Comparison of ENCODE assay signal across 1 cellular context in the genomic region with DNA sequence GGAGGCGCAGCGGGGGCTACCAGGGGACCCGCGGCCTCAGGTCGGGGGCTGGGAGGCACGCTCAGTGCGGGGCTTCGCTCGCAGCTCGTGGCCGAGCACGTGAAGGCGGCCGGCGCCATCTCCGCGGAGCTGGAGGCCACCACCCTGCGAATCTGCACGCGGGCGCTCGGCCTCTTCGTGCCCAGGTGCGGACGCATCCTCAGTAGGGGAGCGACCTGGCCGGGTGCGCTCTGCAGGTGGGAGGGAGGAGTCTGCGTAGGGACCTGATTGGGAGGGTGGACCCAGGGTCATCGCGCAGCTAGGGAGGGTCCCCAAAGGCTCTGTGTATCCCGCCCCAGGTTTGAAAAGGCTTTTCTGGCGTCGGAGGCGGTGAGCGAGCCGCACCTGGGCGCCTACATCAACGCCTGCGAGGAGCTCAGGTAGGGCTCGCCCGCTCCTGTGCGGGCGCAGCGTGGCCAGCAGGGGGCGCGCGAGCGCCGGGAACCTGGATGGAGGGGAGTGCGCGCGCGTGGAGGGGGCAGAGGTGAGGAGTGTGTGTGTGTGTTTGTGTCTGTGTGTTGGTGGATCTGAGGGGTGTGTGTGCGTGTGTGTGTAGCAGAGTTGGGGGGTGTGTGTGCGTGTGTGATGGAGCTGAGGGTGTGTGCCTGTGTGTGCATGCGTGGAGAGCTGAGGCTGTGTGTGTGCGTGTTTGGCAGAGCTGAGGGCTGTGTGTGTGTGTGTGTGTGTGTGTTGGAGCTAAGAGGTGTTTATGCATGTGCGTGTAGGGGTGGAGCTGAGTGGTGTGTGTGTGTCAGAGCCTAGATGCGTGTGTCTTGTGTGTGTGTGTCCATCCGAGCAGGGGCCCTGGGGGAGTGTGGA.
TF ChIP-seq lines count a peak whose summit lies in the region.

No MANE protein-coding gene starts in this region.

TF ChIP-seq in HepG2, 621 proteins besides CTCF, POLR2A, EP300 and RAD21 (continued from another document and continues in another):
- TF ChIP-seq, protein P1, sequence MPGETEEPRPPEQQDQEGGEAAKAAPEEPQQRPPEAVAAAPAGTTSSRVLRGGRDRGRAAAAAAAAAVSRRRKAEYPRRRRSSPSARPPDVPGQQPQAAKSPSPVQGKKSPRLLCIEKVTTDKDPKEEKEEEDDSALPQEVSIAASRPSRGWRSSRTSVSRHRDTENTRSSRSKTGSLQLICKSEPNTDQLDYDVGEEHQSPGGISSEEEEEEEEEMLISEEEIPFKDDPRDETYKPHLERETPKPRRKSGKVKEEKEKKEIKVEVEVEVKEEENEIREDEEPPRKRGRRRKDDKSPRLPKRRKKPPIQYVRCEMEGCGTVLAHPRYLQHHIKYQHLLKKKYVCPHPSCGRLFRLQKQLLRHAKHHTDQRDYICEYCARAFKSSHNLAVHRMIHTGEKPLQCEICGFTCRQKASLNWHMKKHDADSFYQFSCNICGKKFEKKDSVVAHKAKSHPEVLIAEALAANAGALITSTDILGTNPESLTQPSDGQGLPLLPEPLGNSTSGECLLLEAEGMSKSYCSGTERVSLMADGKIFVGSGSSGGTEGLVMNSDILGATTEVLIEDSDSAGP (CRISPR knock-in tag; IDR thresholded peaks at IDR 0.05; ENCODE audit: borderline replicate concordance): peak; percentile 1; the same call in 1 of the 2 replicates
- TF ChIP-seq, protein P2, sequence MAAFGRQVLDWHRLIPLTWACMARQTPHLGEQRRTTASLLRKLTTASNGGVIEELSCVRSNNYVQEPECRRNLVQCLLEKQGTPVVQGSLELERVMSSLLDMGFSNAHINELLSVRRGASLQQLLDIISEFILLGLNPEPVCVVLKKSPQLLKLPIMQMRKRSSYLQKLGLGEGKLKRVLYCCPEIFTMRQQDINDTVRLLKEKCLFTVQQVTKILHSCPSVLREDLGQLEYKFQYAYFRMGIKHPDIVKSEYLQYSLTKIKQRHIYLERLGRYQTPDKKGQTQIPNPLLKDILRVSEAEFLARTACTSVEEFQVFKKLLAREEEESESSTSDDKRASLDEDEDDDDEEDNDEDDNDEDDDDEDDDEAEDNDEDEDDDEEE (CRISPR knock-in tag; IDR thresholded peaks at IDR 0.05): 0 out of 2 replicates have a peak, but pooled peaks have one; percentile 24
- peak; percentile 33; the same call in 1 of the 2 replicates for TF ChIP-seq SMC3 (IDR thresholded peaks at IDR 0.05; ENCODE audit: low read length)
- TF ChIP-seq ZBTB7A (CRISPR knock-in tag; IDR thresholded peaks at IDR 0.05): peak; percentile 55; the same call in 1 of the 2 replicates
- TF ChIP-seq GFI1 (CRISPR knock-in tag; IDR thresholded peaks at IDR 0.05; ENCODE audit: borderline replicate concordance): no peak
- TF ChIP-seq, protein P3, sequence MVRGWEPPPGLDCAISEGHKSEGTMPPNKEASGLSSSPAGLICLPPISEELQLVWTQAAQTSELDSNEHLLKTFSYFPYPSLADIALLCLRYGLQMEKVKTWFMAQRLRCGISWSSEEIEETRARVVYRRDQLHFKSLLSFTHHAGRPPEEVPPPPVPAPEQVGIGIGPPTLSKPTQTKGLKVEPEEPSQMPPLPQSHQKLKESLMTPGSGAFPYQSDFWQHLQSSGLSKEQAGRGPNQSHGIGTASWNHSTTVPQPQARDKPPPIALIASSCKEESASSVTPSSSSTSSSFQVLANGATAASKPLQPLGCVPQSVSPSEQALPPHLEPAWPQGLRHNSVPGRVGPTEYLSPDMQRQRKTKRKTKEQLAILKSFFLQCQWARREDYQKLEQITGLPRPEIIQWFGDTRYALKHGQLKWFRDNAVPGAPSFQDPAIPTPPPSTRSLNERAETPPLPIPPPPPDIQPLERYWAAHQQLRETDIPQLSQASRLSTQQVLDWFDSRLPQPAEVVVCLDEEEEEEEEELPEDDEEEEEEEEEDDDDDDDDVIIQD (CRISPR knock-in tag; IDR thresholded peaks at IDR 0.05; ENCODE audit: low read depth): no peak; the same call in 1 of the 2 replicates
- no peak for TF ChIP-seq ZNF761 (CRISPR knock-in tag; conservative IDR thresholded peaks at IDR 0.05)
- TF ChIP-seq ZNF746 (CRISPR knock-in tag; IDR thresholded peaks at IDR 0.05): peak; percentile 33
- TF ChIP-seq IKZF4 (CRISPR knock-in tag; IDR thresholded peaks at IDR 0.05; ENCODE audit: borderline replicate concordance, low read depth, not compliant biosample characterization): no peak
- peak in 1 of 2 experiments; percentile 62; a peak in 1 of 4 replicates for TF ChIP-seq NR2F1 (CRISPR knock-in tag; IDR thresholded peaks at IDR 0.05)
- TF ChIP-seq SMARCE1 (IDR thresholded peaks at IDR 0.05; ENCODE audit: borderline replicate concordance): no peak
- TF ChIP-seq SKI (IDR thresholded peaks at IDR 0.05; ENCODE audit: partially characterized antibody): no peak
- TF ChIP-seq, protein P4, sequence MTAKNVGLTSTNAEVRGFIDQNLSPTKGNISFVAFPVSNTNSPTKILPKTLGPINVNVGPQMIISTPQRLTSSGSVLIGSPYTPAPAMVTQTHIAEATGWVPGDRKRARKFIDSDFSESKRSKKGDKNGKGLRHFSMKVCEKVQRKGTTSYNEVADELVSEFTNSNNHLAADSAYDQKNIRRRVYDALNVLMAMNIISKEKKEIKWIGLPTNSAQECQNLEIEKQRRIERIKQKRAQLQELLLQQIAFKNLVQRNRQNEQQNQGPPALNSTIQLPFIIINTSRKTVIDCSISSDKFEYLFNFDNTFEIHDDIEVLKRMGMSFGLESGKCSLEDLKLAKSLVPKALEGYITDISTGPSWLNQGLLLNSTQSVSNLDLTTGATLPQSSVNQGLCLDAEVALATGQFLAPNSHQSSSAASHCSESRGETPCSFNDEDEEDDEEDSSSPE (CRISPR knock-in tag; IDR thresholded peaks at IDR 0.05): no peak
- TF ChIP-seq ZNF883 (CRISPR knock-in tag; IDR thresholded peaks at IDR 0.05; ENCODE audit: not compliant biosample characterization): no peak
- TF ChIP-seq, protein P5, sequence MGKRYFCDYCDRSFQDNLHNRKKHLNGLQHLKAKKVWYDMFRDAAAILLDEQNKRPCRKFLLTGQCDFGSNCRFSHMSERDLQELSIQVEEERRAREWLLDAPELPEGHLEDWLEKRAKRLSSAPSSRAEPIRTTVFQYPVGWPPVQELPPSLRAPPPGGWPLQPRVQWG (CRISPR knock-in tag; IDR thresholded peaks at IDR 0.05; ENCODE audit: borderline replicate concordance, low read depth): no peak
- TF ChIP-seq TBX2 (CRISPR knock-in tag; IDR thresholded peaks at IDR 0.05; ENCODE audit: borderline replicate concordance): peak; percentile 19; the same call in 1 of the 2 replicates
- TF ChIP-seq, protein P6, sequence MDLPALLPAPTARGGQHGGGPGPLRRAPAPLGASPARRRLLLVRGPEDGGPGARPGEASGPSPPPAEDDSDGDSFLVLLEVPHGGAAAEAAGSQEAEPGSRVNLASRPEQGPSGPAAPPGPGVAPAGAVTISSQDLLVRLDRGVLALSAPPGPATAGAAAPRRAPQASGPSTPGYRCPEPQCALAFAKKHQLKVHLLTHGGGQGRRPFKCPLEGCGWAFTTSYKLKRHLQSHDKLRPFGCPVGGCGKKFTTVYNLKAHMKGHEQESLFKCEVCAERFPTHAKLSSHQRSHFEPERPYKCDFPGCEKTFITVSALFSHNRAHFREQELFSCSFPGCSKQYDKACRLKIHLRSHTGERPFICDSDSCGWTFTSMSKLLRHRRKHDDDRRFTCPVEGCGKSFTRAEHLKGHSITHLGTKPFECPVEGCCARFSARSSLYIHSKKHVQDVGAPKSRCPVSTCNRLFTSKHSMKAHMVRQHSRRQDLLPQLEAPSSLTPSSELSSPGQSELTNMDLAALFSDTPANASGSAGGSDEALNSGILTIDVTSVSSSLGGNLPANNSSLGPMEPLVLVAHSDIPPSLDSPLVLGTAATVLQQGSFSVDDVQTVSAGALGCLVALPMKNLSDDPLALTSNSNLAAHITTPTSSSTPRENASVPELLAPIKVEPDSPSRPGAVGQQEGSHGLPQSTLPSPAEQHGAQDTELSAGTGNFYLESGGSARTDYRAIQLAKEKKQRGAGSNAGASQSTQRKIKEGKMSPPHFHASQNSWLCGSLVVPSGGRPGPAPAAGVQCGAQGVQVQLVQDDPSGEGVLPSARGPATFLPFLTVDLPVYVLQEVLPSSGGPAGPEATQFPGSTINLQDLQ (CRISPR knock-in tag; IDR thresholded peaks at IDR 0.05): no peak
- 0 out of 2 replicates have a peak, but pooled peaks have one; percentile 15 for TF ChIP-seq CBX5 (CRISPR knock-in tag; IDR thresholded peaks at IDR 0.05; ENCODE audit: borderline replicate concordance)
- no peak for TF ChIP-seq PHF8 (CRISPR knock-in tag; IDR thresholded peaks at IDR 0.05)
- TF ChIP-seq, protein P7, sequence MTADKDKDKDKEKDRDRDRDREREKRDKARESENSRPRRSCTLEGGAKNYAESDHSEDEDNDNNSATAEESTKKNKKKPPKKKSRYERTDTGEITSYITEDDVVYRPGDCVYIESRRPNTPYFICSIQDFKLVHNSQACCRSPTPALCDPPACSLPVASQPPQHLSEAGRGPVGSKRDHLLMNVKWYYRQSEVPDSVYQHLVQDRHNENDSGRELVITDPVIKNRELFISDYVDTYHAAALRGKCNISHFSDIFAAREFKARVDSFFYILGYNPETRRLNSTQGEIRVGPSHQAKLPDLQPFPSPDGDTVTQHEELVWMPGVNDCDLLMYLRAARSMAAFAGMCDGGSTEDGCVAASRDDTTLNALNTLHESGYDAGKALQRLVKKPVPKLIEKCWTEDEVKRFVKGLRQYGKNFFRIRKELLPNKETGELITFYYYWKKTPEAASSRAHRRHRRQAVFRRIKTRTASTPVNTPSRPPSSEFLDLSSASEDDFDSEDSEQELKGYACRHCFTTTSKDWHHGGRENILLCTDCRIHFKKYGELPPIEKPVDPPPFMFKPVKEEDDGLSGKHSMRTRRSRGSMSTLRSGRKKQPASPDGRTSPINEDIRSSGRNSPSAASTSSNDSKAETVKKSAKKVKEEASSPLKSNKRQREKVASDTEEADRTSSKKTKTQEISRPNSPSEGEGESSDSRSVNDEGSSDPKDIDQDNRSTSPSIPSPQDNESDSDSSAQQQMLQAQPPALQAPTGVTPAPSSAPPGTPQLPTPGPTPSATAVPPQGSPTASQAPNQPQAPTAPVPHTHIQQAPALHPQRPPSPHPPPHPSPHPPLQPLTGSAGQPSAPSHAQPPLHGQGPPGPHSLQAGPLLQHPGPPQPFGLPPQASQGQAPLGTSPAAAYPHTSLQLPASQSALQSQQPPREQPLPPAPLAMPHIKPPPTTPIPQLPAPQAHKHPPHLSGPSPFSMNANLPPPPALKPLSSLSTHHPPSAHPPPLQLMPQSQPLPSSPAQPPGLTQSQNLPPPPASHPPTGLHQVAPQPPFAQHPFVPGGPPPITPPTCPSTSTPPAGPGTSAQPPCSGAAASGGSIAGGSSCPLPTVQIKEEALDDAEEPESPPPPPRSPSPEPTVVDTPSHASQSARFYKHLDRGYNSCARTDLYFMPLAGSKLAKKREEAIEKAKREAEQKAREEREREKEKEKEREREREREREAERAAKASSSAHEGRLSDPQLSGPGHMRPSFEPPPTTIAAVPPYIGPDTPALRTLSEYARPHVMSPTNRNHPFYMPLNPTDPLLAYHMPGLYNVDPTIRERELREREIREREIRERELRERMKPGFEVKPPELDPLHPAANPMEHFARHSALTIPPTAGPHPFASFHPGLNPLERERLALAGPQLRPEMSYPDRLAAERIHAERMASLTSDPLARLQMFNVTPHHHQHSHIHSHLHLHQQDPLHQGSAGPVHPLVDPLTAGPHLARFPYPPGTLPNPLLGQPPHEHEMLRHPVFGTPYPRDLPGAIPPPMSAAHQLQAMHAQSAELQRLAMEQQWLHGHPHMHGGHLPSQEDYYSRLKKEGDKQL (CRISPR knock-in tag; IDR thresholded peaks at IDR 0.05; ENCODE audit: low read depth): no peak
- TF ChIP-seq ETV6 (CRISPR knock-in tag; conservative IDR thresholded peaks at IDR 0.05): no peak
- no peak for TF ChIP-seq NFYB (CRISPR knock-in tag; IDR thresholded peaks at IDR 0.05)
- TF ChIP-seq HIVEP1 (CRISPR knock-in tag; IDR thresholded peaks at IDR 0.05): no peak
- TF ChIP-seq GATAD1 (CRISPR knock-in tag; IDR thresholded peaks at IDR 0.05): 0 out of 2 replicates have a peak, but pooled peaks have one; percentile 30
- TF ChIP-seq DNMT3B (CRISPR knock-in tag; conservative IDR thresholded peaks at IDR 0.05): no peak
- TF ChIP-seq, protein P8, sequence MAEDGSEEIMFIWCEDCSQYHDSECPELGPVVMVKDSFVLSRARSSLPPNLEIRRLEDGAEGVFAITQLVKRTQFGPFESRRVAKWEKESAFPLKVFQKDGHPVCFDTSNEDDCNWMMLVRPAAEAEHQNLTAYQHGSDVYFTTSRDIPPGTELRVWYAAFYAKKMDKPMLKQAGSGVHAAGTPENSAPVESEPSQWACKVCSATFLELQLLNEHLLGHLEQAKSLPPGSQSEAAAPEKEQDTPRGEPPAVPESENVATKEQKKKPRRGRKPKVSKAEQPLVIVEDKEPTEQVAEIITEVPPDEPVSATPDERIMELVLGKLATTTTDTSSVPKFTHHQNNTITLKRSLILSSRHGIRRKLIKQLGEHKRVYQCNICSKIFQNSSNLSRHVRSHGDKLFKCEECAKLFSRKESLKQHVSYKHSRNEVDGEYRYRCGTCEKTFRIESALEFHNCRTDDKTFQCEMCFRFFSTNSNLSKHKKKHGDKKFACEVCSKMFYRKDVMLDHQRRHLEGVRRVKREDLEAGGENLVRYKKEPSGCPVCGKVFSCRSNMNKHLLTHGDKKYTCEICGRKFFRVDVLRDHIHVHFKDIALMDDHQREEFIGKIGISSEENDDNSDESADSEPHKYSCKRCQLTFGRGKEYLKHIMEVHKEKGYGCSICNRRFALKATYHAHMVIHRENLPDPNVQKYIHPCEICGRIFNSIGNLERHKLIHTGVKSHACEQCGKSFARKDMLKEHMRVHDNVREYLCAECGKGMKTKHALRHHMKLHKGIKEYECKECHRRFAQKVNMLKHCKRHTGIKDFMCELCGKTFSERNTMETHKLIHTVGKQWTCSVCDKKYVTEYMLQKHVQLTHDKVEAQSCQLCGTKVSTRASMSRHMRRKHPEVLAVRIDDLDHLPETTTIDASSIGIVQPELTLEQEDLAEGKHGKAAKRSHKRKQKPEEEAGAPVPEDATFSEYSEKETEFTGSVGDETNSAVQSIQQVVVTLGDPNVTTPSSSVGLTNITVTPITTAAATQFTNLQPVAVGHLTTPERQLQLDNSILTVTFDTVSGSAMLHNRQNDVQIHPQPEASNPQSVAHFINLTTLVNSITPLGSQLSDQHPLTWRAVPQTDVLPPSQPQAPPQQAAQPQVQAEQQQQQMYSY (CRISPR knock-in tag; IDR thresholded peaks at IDR 0.05): no peak
- TF ChIP-seq ZBTB7B (CRISPR knock-in tag; IDR thresholded peaks at IDR 0.05): no peak
- TF ChIP-seq TAF15 (IDR thresholded peaks at IDR 0.05; ENCODE audit: low read depth, low read length, poor library complexity, severe bottlenecking): peak; percentile 92
- no peak for TF ChIP-seq ZNF337 (CRISPR knock-in tag; IDR thresholded peaks at IDR 0.05; ENCODE audit: borderline replicate concordance, low read depth)
- TF ChIP-seq ZNF615 (CRISPR knock-in tag; IDR thresholded peaks at IDR 0.05; ENCODE audit: borderline replicate concordance): no peak
- TF ChIP-seq, protein P9, sequence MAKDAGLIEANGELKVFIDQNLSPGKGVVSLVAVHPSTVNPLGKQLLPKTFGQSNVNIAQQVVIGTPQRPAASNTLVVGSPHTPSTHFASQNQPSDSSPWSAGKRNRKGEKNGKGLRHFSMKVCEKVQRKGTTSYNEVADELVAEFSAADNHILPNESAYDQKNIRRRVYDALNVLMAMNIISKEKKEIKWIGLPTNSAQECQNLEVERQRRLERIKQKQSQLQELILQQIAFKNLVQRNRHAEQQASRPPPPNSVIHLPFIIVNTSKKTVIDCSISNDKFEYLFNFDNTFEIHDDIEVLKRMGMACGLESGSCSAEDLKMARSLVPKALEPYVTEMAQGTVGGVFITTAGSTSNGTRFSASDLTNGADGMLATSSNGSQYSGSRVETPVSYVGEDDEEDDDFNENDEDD (CRISPR knock-in tag; IDR thresholded peaks at IDR 0.05; ENCODE audit: borderline replicate concordance): peak; percentile 29; the same call in 1 of the 2 replicates
- no peak for TF ChIP-seq ERF (CRISPR knock-in tag; IDR thresholded peaks at IDR 0.05)
